12 cellular contexts compared by ENCODE assay signal in the genomic region with DNA sequence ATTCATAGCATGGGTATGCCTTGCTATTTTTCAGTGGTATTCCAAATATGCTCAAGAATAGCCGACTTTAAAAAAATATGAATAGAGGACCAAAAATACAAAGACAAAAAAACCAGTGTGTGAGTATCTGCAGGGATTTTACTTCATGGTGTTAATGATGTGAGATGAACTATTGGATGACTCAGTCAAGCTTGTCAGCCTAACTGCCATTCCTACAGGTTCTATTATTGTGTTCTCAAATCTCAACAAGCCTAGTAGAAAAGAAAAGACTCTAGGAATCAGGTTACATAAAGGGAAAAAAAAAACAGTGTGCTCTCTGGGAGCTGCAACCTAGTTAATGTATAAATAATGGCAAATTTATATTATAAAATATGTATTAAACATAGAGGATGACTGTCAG.
"Had no signal": no experiment of that assay in that cellular context is flagged by ENCODE, and none has a peak within 500 bp of the region (broad histone marks: within the 10 kb centered on the region; RNA-seq: fewer than 3 reads in every experiment).

No MANE protein-coding gene starts in this region.

- H3K27me3 Mint-ChIP-seq: activated CD4-positive, alpha-beta memory T cell treated with anti-CD3 and anti-CD28 coated beads for 36 hours; activated naive CD8-positive, alpha-beta T cell treated with anti-CD3 and anti-CD28 coated beads for 36 hours had no signal

- H3K27me3 ChIP-seq: brain microvascular endothelial cell, thyroid gland had no signal

- H3K27ac ChIP-seq: brain microvascular endothelial cell, thyroid gland had no signal

- H3K9me3 Mint-ChIP-seq: endodermal cell had no signal

- DNase-seq: activated CD4-positive, alpha-beta memory T cell treated with anti-CD3 and anti-CD28 coated beads for 36 hours; activated CD4-positive, alpha-beta T cell treated with anti-CD3 and anti-CD28 coated beads for 1 hour; activated gamma-delta T cell treated with Interleukin-2 at 50 U/mL for 16 hours; activated naive CD8-positive, alpha-beta T cell treated with anti-CD3 and anti-CD28 coated beads for 36 hours; activated T-cell treated with anti-CD3 and anti-CD28 coated beads, Interleukin-2, amount 50 U/mL, for 4 hours; brain microvascular endothelial cell; endodermal cell; retina; small intestine; T-helper 9 cell; thyroid gland had no signal

- H3K4me1 Mint-ChIP-seq: activated naive CD8-positive, alpha-beta T cell treated with anti-CD3 and anti-CD28 coated beads for 36 hours had no signal

- H3K4me1 ChIP-seq: thyroid gland had no signal

- H3K27ac Mint-ChIP-seq: activated CD4-positive, alpha-beta memory T cell treated with anti-CD3 and anti-CD28 coated beads for 36 hours; activated naive CD8-positive, alpha-beta T cell treated with anti-CD3 and anti-CD28 coated beads for 36 hours; endodermal cell had no signal

- H3K9me3 ChIP-seq: thyroid gland had no signal

- H3K36me3 ChIP-seq: brain microvascular endothelial cell, thyroid gland had no signal

- H3K4me3 Mint-ChIP-seq: activated CD4-positive, alpha-beta memory T cell treated with anti-CD3 and anti-CD28 coated beads for 36 hours; activated naive CD8-positive, alpha-beta T cell treated with anti-CD3 and anti-CD28 coated beads for 36 hours; activated T-cell treated with anti-CD3 and anti-CD28 coated beads, Interleukin-2, amount 50 U/mL, for 4 hours; endodermal cell; neural crest cell had no signal

- ATAC-seq: activated T-cell treated with anti-CD3 and anti-CD28 coated beads, Interleukin-2, amount 50 U/mL, for 4 hours had no signal

- H3K4me3 ChIP-seq: thyroid gland had no signal

- H3K36me3 Mint-ChIP-seq: activated CD4-positive, alpha-beta memory T cell treated with anti-CD3 and anti-CD28 coated beads for 36 hours; activated naive CD8-positive, alpha-beta T cell treated with anti-CD3 and anti-CD28 coated beads for 36 hours had no signal
